ENCODE assay signal across 8 cellular contexts in the genomic region with DNA sequence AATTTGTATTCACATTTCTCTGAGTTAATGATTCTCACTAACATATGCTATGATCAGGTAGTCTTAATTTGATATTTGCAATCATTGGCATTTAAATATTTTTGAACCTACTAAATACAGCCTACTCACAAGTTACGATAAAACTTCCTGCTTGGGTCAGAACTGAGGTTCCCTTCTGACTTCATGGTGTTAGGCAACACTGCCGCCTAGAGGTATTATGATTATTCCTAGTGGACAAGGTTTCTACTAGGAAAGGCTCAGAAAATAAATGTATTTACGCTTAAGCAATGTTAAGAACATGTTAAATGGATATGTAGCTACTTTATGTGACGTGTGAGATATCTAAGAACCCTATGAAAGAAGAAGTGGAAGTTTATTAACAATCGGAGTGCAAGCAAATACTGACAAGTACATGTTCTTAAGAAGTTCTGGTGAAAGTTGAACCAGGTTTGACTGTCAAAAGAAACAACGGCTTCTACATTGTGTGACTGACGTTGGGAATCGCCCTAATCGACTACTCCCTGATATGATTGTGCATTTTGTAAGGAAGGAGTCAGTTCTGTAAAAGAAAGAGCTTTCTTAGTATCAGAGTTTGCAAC.
DNase-seq lines count a peak whose midpoint lies in the region; ATAC-seq, FAIRE-seq and TF ChIP-seq lines count a peak whose summit lies in the region.

No MANE protein-coding gene starts in this region.

- no peaks in the 10 kb centered on the region for H3K27me3 Mint-ChIP-seq in astrocyte (ENCODE audit: low read depth, unreplicated experiment)

- WGBS in liver: 37% methylated on average over 9 of the region's 9 CpGs

- H3K9me3 ChIP-seq in astrocyte (ENCODE audit: insufficient read depth, low read depth, low read length): no peaks in the 10 kb centered on the region
- H3K9me3 ChIP-seq in liver (ENCODE audit: control insufficient read depth in 4 of 4, low read length in 3 of 4): no peaks in the 10 kb centered on the region
- no peaks in the 10 kb centered on the region for H3K9me3 ChIP-seq in vagina

- no peak overlapping the region for H3K4me3 Mint-ChIP-seq in astrocyte (ENCODE audit: unreplicated experiment)

- H3K27ac Mint-ChIP-seq in astrocyte (ENCODE audit: unreplicated experiment): no peak overlapping the region

- H3K4me1 Mint-ChIP-seq in astrocyte (ENCODE audit: low read depth, unreplicated experiment): no peaks in the 10 kb centered on the region

- no peaks in the 10 kb centered on the region for H3K79me2 ChIP-seq in astrocyte (ENCODE audit: insufficient read depth, low read length)

- DNase-seq in DMS53 (lab: John Stamatoyannopoulos, UW): peak; percentile 63
- peak; percentile 71 for DNase-seq in HEK293T (ENCODE audit: extremely low spot score)
- DNase-seq in NCI-H345 treated with DMSO at 0.1 percent for 48 hours (lab: John Stamatoyannopoulos, UW; ENCODE audit: unreplicated experiment): peak; percentile 50
- peak; percentile 13 for DNase-seq in astrocyte (ENCODE audit: low read depth)
- DNase-seq in vagina (ENCODE audit: extremely low spot score in 2 of 2): no peak
- no peak for DNase-seq in posterior vena cava (ENCODE audit: low spot score)

- H3K4me1 ChIP-seq in astrocyte (ENCODE audit: insufficient read depth, low read length) (no peaks in the 10 kb centered on the region), liver (ENCODE audit: control insufficient read depth in 4 of 4, insufficient read depth in 4 of 4, low read length in 3 of 4) (no peaks in the 10 kb centered on the region), vagina (no peaks in the 10 kb centered on the region)

- H3K9me3 Mint-ChIP-seq in astrocyte (ENCODE audit: unreplicated experiment): no peaks in the 10 kb centered on the region

- FAIRE-seq in astrocyte (lab: Jason Lieb, UNC): no peak

- H2AFZ ChIP-seq in astrocyte (ENCODE audit: low read depth, low read length): no peak overlapping the region

- peak; percentile 44 to 69 for TF ChIP-seq RAD21 in liver (IDR thresholded peaks at IDR 0.05)

- H3K27me3 ChIP-seq in astrocyte (ENCODE audit: insufficient read depth, low read length): no peaks in the 10 kb centered on the region
- H3K27me3 ChIP-seq in liver (ENCODE audit: control insufficient read depth in 4 of 4, insufficient read depth in 4 of 4, low read length in 3 of 4): peaks cover 0 to 2% (median 0%) of the 10 kb centered on the region in 4 donors
- no peaks in the 10 kb centered on the region for H3K27me3 ChIP-seq in vagina

- H3K4me3 ChIP-seq in astrocyte (ENCODE audit: insufficient read depth, low read depth, low read length) (no peak overlapping the region), liver (ENCODE audit: low read depth in 1 of 3, low read length in 3 of 3) (no peak overlapping the region), vagina (no peak overlapping the region)

- H4K20me1 ChIP-seq in astrocyte (ENCODE audit: insufficient read depth, low read length): no peaks in the 10 kb centered on the region

- no peak overlapping the region for H3K27ac ChIP-seq in astrocyte (ENCODE audit: low read depth, low read length)
- H3K27ac ChIP-seq in liver (ENCODE audit: low read depth in 1 of 2, low read length in 2 of 2): no peak overlapping the region
- H3K27ac ChIP-seq in vagina: no peak overlapping the region

- TF ChIP-seq CTCF in astrocyte (IDR thresholded peaks at IDR 0.05; ENCODE audit: insufficient read depth, low read depth, low read length) (peak; percentile 83), liver (IDR thresholded peaks at IDR 0.05; ENCODE audit: low read depth, low read length, missing input control) (peak; percentile 10), vagina (IDR thresholded peaks at IDR 0.05) (peak in 2 of 3 experiments; percentile 22 to 27)

- no peaks in the 10 kb centered on the region for H3K36me3 Mint-ChIP-seq in astrocyte (ENCODE audit: low read depth, unreplicated experiment)

- no peak for TF ChIP-seq POLR2A in vagina (IDR thresholded peaks at IDR 0.05)

- no peak overlapping the region for H3K9ac ChIP-seq in astrocyte (ENCODE audit: low read length)
- H3K9ac ChIP-seq in liver (ENCODE audit: low read depth in 1 of 2, low read length in 2 of 2): no peak overlapping the region

- POLR2A ChIA-PET in HEK293T (lab: Yijun Ruan, JAX): no interaction called here

- H3K36me3 ChIP-seq in astrocyte (ENCODE audit: insufficient read depth, low read length) (no peaks in the 10 kb centered on the region), liver (ENCODE audit: control insufficient read depth in 4 of 4, insufficient read depth in 3 of 4, low read depth in 1 of 4, low read length in 3 of 4) (no peaks in the 10 kb centered on the region), vagina (no peaks in the 10 kb centered on the region)

- CTCF ChIA-PET in HEK293T (lab: Yijun Ruan, JAX): interaction anchor here (0.7 to 1.4 kb wide), 5 partner anchors 9 to 721 kb away, joined by 3 to 5 read pairs (median 3); no protein-coding TSS in a partner anchor

- intact Hi-C loops in vagina (cut with DNase I): no loop called here
- intact Hi-C loops in posterior vena cava (cut with DNase I): no loop called here

- no peak overlapping the region for H3K4me2 ChIP-seq in astrocyte (ENCODE audit: low read length)

- no peak for ATAC-seq in GM21526 (IDR thresholded peaks at IDR 0.05; ENCODE audit: low FRiP score, unreplicated experiment)

TF ChIP-seq in HEK293T, 16 proteins besides CTCF, POLR2A, EP300 and RAD21:
- no peak for TF ChIP-seq FOXA1 (IDR thresholded peaks at IDR 0.05)
- TF ChIP-seq FOXM1 (IDR thresholded peaks at IDR 0.05; ENCODE audit: borderline replicate concordance): no peak
- no peak for TF ChIP-seq L3MBTL2 (conservative IDR thresholded peaks at IDR 0.05)
- no peak for TF ChIP-seq HDGF (IDR thresholded peaks at IDR 0.05; ENCODE audit: borderline replicate concordance)
- no peak for TF ChIP-seq ARNT (IDR thresholded peaks at IDR 0.05)
- no peak for TF ChIP-seq ELF4 (IDR thresholded peaks at IDR 0.05)
- TF ChIP-seq ZNF384 (IDR thresholded peaks at IDR 0.05): no peak
- no peak for TF ChIP-seq TARDBP (IDR thresholded peaks at IDR 0.05)
- no peak for TF ChIP-seq LEF1 (IDR thresholded peaks at IDR 0.05; ENCODE audit: borderline replicate concordance)
- no peak for TF ChIP-seq SUZ12 (IDR thresholded peaks at IDR 0.05)
- no peak for TF ChIP-seq SP1 (IDR thresholded peaks at IDR 0.05)
- TF ChIP-seq CTBP1 (IDR thresholded peaks at IDR 0.05; ENCODE audit: borderline replicate concordance): no peak
- TF ChIP-seq, protein P1, sequence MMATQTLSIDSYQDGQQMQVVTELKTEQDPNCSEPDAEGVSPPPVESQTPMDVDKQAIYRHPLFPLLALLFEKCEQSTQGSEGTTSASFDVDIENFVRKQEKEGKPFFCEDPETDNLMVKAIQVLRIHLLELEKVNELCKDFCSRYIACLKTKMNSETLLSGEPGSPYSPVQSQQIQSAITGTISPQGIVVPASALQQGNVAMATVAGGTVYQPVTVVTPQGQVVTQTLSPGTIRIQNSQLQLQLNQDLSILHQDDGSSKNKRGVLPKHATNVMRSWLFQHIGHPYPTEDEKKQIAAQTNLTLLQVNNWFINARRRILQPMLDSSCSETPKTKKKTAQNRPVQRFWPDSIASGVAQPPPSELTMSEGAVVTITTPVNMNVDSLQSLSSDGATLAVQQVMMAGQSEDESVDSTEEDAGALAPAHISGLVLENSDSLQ (IDR thresholded peaks at IDR 0.05): no peak
- TF ChIP-seq BHLHE40 (IDR thresholded peaks at IDR 0.05; ENCODE audit: borderline replicate concordance): no peak

TF ChIP-seq in liver, 16 proteins besides CTCF, POLR2A, EP300 and RAD21:
- no peak for TF ChIP-seq EGR1 (IDR thresholded peaks at IDR 0.05; ENCODE audit: low read depth in 2 of 2)
- no peak for TF ChIP-seq HNF4G (IDR thresholded peaks at IDR 0.05)
- TF ChIP-seq, protein P2, sequence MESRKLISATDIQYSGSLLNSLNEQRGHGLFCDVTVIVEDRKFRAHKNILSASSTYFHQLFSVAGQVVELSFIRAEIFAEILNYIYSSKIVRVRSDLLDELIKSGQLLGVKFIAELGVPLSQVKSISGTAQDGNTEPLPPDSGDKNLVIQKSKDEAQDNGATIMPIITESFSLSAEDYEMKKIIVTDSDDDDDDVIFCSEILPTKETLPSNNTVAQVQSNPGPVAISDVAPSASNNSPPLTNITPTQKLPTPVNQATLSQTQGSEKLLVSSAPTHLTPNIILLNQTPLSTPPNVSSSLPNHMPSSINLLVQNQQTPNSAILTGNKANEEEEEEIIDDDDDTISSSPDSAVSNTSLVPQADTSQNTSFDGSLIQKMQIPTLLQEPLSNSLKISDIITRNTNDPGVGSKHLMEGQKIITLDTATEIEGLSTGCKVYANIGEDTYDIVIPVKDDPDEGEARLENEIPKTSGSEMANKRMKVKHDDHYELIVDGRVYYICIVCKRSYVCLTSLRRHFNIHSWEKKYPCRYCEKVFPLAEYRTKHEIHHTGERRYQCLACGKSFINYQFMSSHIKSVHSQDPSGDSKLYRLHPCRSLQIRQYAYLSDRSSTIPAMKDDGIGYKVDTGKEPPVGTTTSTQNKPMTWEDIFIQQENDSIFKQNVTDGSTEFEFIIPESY (IDR thresholded peaks at IDR 0.05): no peak

Comparison
In these comparisons a context has a peak if more than half of its experiments do, and no peak if none do; other contexts are left out.
1. DNase-seq: peak in DMS53 (single experiment), HEK293T (single experiment), NCI-H345 treated with DMSO at 0.1 percent for 48 hours (single experiment) and astrocyte (single experiment); none in vagina (0 of 2) and posterior vena cava (single experiment).
2. CTCF ChIP-seq: peak in every context shown above with its lines; median percentile 83 in astrocyte; 24 in vagina; 10 in liver.